In the genomic region with DNA sequence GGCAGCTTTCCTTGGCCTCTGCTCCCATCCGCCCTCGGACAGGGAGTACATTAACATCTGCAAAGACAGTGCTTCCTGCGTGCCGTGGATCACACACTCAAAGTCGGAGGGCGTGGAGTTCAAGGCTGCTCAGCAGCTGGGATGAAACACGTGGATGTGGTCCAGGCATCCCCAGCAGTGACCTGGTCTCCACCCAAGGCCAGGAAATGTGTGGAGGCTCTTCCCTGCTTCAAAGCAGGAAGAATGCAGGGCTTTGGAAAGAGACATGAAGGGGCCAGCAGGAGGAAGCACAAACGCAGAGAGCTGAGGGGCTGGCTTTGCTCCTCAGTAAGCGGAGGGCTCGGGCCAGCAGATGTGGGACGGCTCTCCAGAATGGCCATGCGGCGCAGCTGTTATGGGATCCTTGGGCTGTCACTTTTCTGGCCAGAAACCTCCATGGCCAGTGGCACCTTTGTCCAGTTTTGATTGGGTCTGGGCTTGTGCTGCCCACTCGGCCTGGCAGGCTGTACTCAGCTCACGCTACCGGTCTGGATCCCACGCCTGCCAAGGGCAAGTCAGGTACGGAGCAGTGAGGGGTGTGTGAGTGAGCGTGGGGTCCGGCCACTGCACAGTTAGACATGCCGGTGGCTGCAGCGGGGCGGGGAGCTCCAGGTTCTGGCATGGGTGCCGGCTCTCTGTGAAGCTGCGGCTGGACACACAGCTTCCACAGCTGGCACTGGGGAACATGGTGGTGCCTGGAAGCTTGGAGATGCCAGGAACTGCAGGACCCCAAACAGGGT, we compare ENCODE assay signal across 16 cellular contexts.
A peak's percentile ranks its signal among the peaks of the same experiment; 100 is the strongest.
DNase-seq lines count a peak whose midpoint lies in the region; ATAC-seq, FAIRE-seq and TF ChIP-seq lines count a peak whose summit lies in the region.
"Had no signal": no experiment of that assay in that cellular context is flagged by ENCODE, and none has a peak within 500 bp of the region (broad histone marks: within the 10 kb centered on the region; RNA-seq: fewer than 3 reads in every experiment).

No MANE protein-coding gene starts in this region.

- FAIRE-seq in urothelium cell line (lab: Jason Lieb, UNC) = peak; percentile 23

- H3K4me3 ChIP-seq in esophagus muscularis mucosa = no peak overlapping the region
- no peak overlapping the region for H3K4me3 ChIP-seq in neuronal stem cell (ENCODE audit: low read length in 2 of 2)
- H3K4me3 ChIP-seq: lung, Peyer's patch had no signal

- no peaks in the 10 kb centered on the region for H3K36me3 Mint-ChIP-seq in natural killer cell
- no peaks in the 10 kb centered on the region for H3K36me3 Mint-ChIP-seq in natural killer cell treated with Interleukin-12 subunit alpha and Interleukin-12 subunit beta and Interleukin-15 and Interleukin-18, amount 100 ng/mL, for 72 hours
- H3K36me3 Mint-ChIP-seq: naive thymus-derived CD8-positive, alpha-beta T cell had no signal

- H3K9me3 Mint-ChIP-seq in natural killer cell = no peaks in the 10 kb centered on the region
- H3K9me3 Mint-ChIP-seq in natural killer cell treated with Interleukin-12 subunit alpha and Interleukin-12 subunit beta and Interleukin-15 and Interleukin-18, amount 100 ng/mL, for 72 hours = no peaks in the 10 kb centered on the region
- H3K9me3 Mint-ChIP-seq: naive thymus-derived CD8-positive, alpha-beta T cell had no signal

- no peak for TF ChIP-seq EP300 in esophagus muscularis mucosa (IDR thresholded peaks at IDR 0.05)

- peak overlapping the region; percentile 31 for H3K23ac ChIP-seq in neuronal stem cell (ENCODE audit: low read depth, low read length, poor library complexity)

- TF ChIP-seq CTCF in natural killer cell (IDR thresholded peaks at IDR 0.05) (no peak), esophagus muscularis mucosa (IDR thresholded peaks at IDR 0.05) (no peak)

- no peak overlapping the region for H3K4me3 Mint-ChIP-seq in natural killer cell
- no peak overlapping the region for H3K4me3 Mint-ChIP-seq in natural killer cell treated with Interleukin-12 subunit alpha and Interleukin-12 subunit beta and Interleukin-15 and Interleukin-18, amount 100 ng/mL, for 72 hours
- H3K4me3 Mint-ChIP-seq: activated CD8-positive, alpha-beta T cell treated with anti-CD3 and anti-CD28 coated beads, Interleukin-2, amount 10 ng/mL, durations not matched to agents 7 days and 5 days; naive thymus-derived CD8-positive, alpha-beta T cell had no signal

- H3K27ac ChIP-seq in esophagus muscularis mucosa (replicated peaks in 1 of 4) = no peak overlapping the region
- no peak overlapping the region for H3K27ac ChIP-seq in neuronal stem cell (replicated peaks; ENCODE audit: low read length)
- H3K27ac ChIP-seq: Peyer's patch had no signal

- H2BK15ac ChIP-seq in neuronal stem cell (ENCODE audit: low read length) = no peak overlapping the region

- H3K4ac ChIP-seq in neuronal stem cell (ENCODE audit: low read length) = no peak overlapping the region

- H3K27me3 ChIP-seq in esophagus muscularis mucosa (peaks cover 0 to 81% (median 0%) of the 10 kb centered on the region in 4 donors), neuronal stem cell (ENCODE audit: control insufficient read depth in 3 of 3, insufficient read depth in 3 of 3, low read depth in 1 of 3, low read length in 3 of 3) (peaks cover 0 to 5% (median 0%) of the 10 kb centered on the region in 3 experiments)
- H3K27me3 ChIP-seq: Peyer's patch had no signal

- H2BK12ac ChIP-seq in neuronal stem cell (ENCODE audit: low read length) = no peak overlapping the region

- H2AK5ac ChIP-seq in neuronal stem cell (ENCODE audit: low read depth, low read length) = no peak overlapping the region

- no peak overlapping the region for H2BK120ac ChIP-seq in neuronal stem cell (ENCODE audit: low read depth, low read length)

- no peak overlapping the region for H3K18ac ChIP-seq in neuronal stem cell (ENCODE audit: low read length)

- no peak overlapping the region for H3K4me2 ChIP-seq in neuronal stem cell (ENCODE audit: insufficient read depth, low read length, poor library complexity, severe bottlenecking)

- H2BK5ac ChIP-seq in neuronal stem cell (ENCODE audit: low read length) = no peak overlapping the region

- H3K27ac Mint-ChIP-seq in natural killer cell = no peak overlapping the region
- H3K27ac Mint-ChIP-seq in natural killer cell treated with Interleukin-12 subunit alpha and Interleukin-12 subunit beta and Interleukin-15 and Interleukin-18, amount 100 ng/mL, for 72 hours = no peak overlapping the region
- H3K27ac Mint-ChIP-seq: activated CD8-positive, alpha-beta T cell treated with anti-CD3 and anti-CD28 coated beads, Interleukin-2, amount 10 ng/mL, durations not matched to agents 7 days and 5 days had no signal

- TF ChIP-seq POLR2A in esophagus muscularis mucosa (IDR thresholded peaks at IDR 0.05; ENCODE audit: low read depth) = no peak

- H3K9me3 ChIP-seq in esophagus muscularis mucosa = no peaks in the 10 kb centered on the region
- peaks cover 0 to 54% of the 10 kb centered on the region in 2 donors for H3K9me3 ChIP-seq in neuronal stem cell (replicated peaks in 1 of 2; ENCODE audit: control insufficient read depth in 2 of 2, insufficient read depth in 1 of 2, low read depth in 1 of 2, low read length in 2 of 2)
- H3K9me3 ChIP-seq: Peyer's patch had no signal

- ATAC-seq in natural killer cell (no peak), HG02973 (IDR thresholded peaks at IDR 0.05; ENCODE audit: unreplicated experiment) (no peak), HG03159 (IDR thresholded peaks at IDR 0.05; ENCODE audit: unreplicated experiment) (no peak)
- ATAC-seq in natural killer cell treated with Interleukin-12 subunit alpha and Interleukin-12 subunit beta and Interleukin-15 and Interleukin-18, amount 100 ng/mL, for 72 hours = no peak
- ATAC-seq: activated CD8-positive, alpha-beta T cell treated with anti-CD3 and anti-CD28 coated beads, Interleukin-2, amount 10 ng/mL, durations not matched to agents 7 days and 5 days; naive thymus-derived CD8-positive, alpha-beta T cell had no signal

- H4K8ac ChIP-seq in neuronal stem cell (ENCODE audit: low read depth, low read length) = no peak overlapping the region

- no peak overlapping the region for H3K9ac ChIP-seq in neuronal stem cell (ENCODE audit: low read depth, low read length, poor library complexity)

- peak overlapping the region; percentile 56 for H3K14ac ChIP-seq in neuronal stem cell (ENCODE audit: low read length)

- 59% methylated on average over 21 of the region's 25 CpGs for WGBS in esophagus muscularis mucosa
- no CpG with 5 or more reads among the region's 25 CpGs for WGBS in neuronal stem cell (ENCODE audit: extremely low coverage in 2 of 2, insufficient read length in 2 of 2, insufficient replicate concordance in 1 of 2), 2 donors

- no peak overlapping the region for H2AFZ ChIP-seq in neuronal stem cell (ENCODE audit: low read length)

- peaks cover 0 to 8% (median 0%) of the 10 kb centered on the region in 4 donors for H3K4me1 ChIP-seq in esophagus muscularis mucosa
- no peaks in the 10 kb centered on the region for H3K4me1 ChIP-seq in neuronal stem cell (ENCODE audit: control insufficient read depth in 2 of 2, insufficient read depth in 1 of 2, low read depth in 1 of 2, low read length in 2 of 2)
- H3K4me1 ChIP-seq: Peyer's patch had no signal

- H3K27me3 Mint-ChIP-seq in natural killer cell (ENCODE audit: low read depth in 2 of 2) = no peaks in the 10 kb centered on the region
- H3K27me3 Mint-ChIP-seq in natural killer cell treated with Interleukin-12 subunit alpha and Interleukin-12 subunit beta and Interleukin-15 and Interleukin-18, amount 100 ng/mL, for 72 hours = no peaks in the 10 kb centered on the region

- H3K36me3 ChIP-seq in esophagus muscularis mucosa (no peaks in the 10 kb centered on the region), neuronal stem cell (replicated peaks in 1 of 2; ENCODE audit: control insufficient read depth in 2 of 2, insufficient read depth in 2 of 2, low read length in 2 of 2) (no peaks in the 10 kb centered on the region)
- H3K36me3 ChIP-seq: Peyer's patch had no signal

- H3K4me1 Mint-ChIP-seq in natural killer cell = no peaks in the 10 kb centered on the region
- no peaks in the 10 kb centered on the region for H3K4me1 Mint-ChIP-seq in natural killer cell treated with Interleukin-12 subunit alpha and Interleukin-12 subunit beta and Interleukin-15 and Interleukin-18, amount 100 ng/mL, for 72 hours (ENCODE audit: low read depth in 2 of 2)
- H3K4me1 Mint-ChIP-seq: naive thymus-derived CD8-positive, alpha-beta T cell had no signal

- intact Hi-C loops in natural killer cell (cut with micrococcal nuclease) (no loop called here), esophagus muscularis mucosa (cut with DNase I) (no loop called here)

- H3K79me1 ChIP-seq in neuronal stem cell (ENCODE audit: low read depth, low read length) = no peaks in the 10 kb centered on the region

- DNase-seq in natural killer cell (peak; percentile 10), esophagus muscularis mucosa (ENCODE audit: extremely low spot score) (peak; percentile 89), neuronal stem cell (ENCODE audit: low spot score) (no peak), urothelium cell line (ENCODE audit: low spot score) (no peak)
- DNase-seq in natural killer cell treated with Interleukin-12 subunit alpha and Interleukin-12 subunit beta and Interleukin-15 and Interleukin-18, amount 100 ng/mL, for 72 hours (ENCODE audit: low spot score) = no peak
- no peak for DNase-seq in stimulated activated CD4-positive, alpha-beta T cell treated with anti-CD3 and anti-CD28 coated beads, Interleukin-12 subunit alpha, Interleukin-12 subunit beta, amount 100 ng/mL, for 4 hours
- DNase-seq: activated naive CD4-positive, alpha-beta T cell; cortex of kidney; NCI-H146; NCI-H82 had no signal

- H4K91ac ChIP-seq in neuronal stem cell (ENCODE audit: low read depth, low read length, poor library complexity) = no peak overlapping the region

Comparison
In these comparisons a context has a peak if more than half of its experiments do, and no peak if none do; other contexts are left out.
1. DNase-seq: peak in natural killer cell (single experiment) and esophagus muscularis mucosa (single experiment); none in natural killer cell treated with Interleukin-12 subunit alpha and Interleukin-12 subunit beta and Interleukin-15 and Interleukin-18, amount 100 ng/mL, for 72 hours (single experiment), neuronal stem cell (single experiment), urothelium cell line (single experiment) and stimulated activated CD4-positive, alpha-beta T cell treated with anti-CD3 and anti-CD28 coated beads, Interleukin-12 subunit alpha, Interleukin-12 subunit beta, amount 100 ng/mL, for 4 hours (single experiment).